Comparison of ENCODE assay signal across 22 cellular contexts in genomic region chr4:158376441-158376840, GRCh38.
DNase-seq lines count a peak whose midpoint lies in the region; ATAC-seq and TF ChIP-seq lines count a peak whose summit lies in the region.
"Had no signal": no experiment of that assay in that cellular context is flagged by ENCODE, and none has a peak within 500 bp of the region (broad histone marks: within the 10 kb centered on the region; RNA-seq: fewer than 3 reads in every experiment).

No MANE protein-coding gene starts in this region.

- H3K9me3 Mint-ChIP-seq in WTC11: peaks cover 5% of the 10 kb centered on the region
- H3K9me3 Mint-ChIP-seq in type B pancreatic cell: no peaks in the 10 kb centered on the region
- H3K9me3 Mint-ChIP-seq: CD4-positive, alpha-beta T cell had no signal

- DNase-seq in GM03348 (ENCODE audit: low spot score): peak; percentile 8
- DNase-seq in epithelial cell of esophagus (ENCODE audit: low read depth): peak; percentile 14
- peak; percentile 66 for DNase-seq in fibroblast of the aortic adventitia (ENCODE audit: low read depth)
- DNase-seq in SIG-M5 (lab: John Stamatoyannopoulos, UW): no peak
- no peak for DNase-seq in NCI-H2081 treated with DMSO at 0.1 percent for 48 hours (lab: John Stamatoyannopoulos, UW)
- no peak for DNase-seq in WTC11 (ENCODE audit: low spot score)
- DNase-seq in type B pancreatic cell (ENCODE audit: extremely low spot score, unreplicated experiment): no peak
- DNase-seq: 8988T; BE2C; CD4-positive, alpha-beta T cell; DMS153; GOT3; KG1; NCI-H1105; NCI-H2081; NCI-H2171 treated with DMSO at 0.1 percent for 48 hours; NCI-H524 treated with DMSO at 0.1 percent for 48 hours; NCI-H82; Peyer's patch; SJCRH30 had no signal

- POLR2A ChIA-PET in WTC11 (lab: Charles Lee): no interaction called here

- CTCF ChIA-PET in WTC11 (lab: Charles Lee): no interaction called here

- H3K4me1 Mint-ChIP-seq in WTC11 (no peaks in the 10 kb centered on the region), type B pancreatic cell (ENCODE audit: unreplicated experiment) (no peaks in the 10 kb centered on the region)

- H3K4me3 Mint-ChIP-seq in WTC11 (no peak overlapping the region), type B pancreatic cell (no peak overlapping the region)
- H3K4me3 Mint-ChIP-seq: CD4-positive, alpha-beta T cell had no signal

- no peaks in the 10 kb centered on the region for H3K79me2 ChIP-seq in ACC112 (ENCODE audit: control insufficient read depth, insufficient read depth, low read length, unreplicated experiment)

- H3K27me3 ChIP-seq in ACC112 (ENCODE audit: insufficient read depth, low read length): no peaks in the 10 kb centered on the region
- H3K27me3 ChIP-seq: BE2C, Peyer's patch, SJCRH30 had no signal

- H3K27ac ChIP-seq in ACC112 (ENCODE audit: low read depth, low read length): peak overlapping the region; percentile 29
- H3K27ac ChIP-seq: Peyer's patch, SJCRH30 had no signal

- H3K27ac Mint-ChIP-seq in WTC11 (no peak overlapping the region), type B pancreatic cell (no peak overlapping the region)
- H3K27ac Mint-ChIP-seq: CD4-positive, alpha-beta T cell had no signal

- H3K36me3 Mint-ChIP-seq in WTC11 (no peaks in the 10 kb centered on the region), type B pancreatic cell (no peaks in the 10 kb centered on the region)

- TF ChIP-seq CTCF in epithelial cell of esophagus (IDR thresholded peaks at IDR 0.05; ENCODE audit: insufficient read depth, low read depth, low read length, missing control alignments) (no peak), fibroblast of the aortic adventitia (IDR thresholded peaks at IDR 0.05; ENCODE audit: insufficient read depth, low read length) (no peak), WTC11 (IDR thresholded peaks at IDR 0.05) (no peak), type B pancreatic cell (conservative IDR thresholded peaks at IDR 0.05) (no peak)

- H3K4me3 ChIP-seq in ACC112 (ENCODE audit: low read depth, low read length): 0 out of 2 replicates have a peak overlapping the region, but pooled peaks have one; percentile 6
- H3K4me3 ChIP-seq in epithelial cell of esophagus (ENCODE audit: low read length): no peak overlapping the region
- no peak overlapping the region for H3K4me3 ChIP-seq in fibroblast of the aortic adventitia (ENCODE audit: low read depth, low read length)
- H3K4me3 ChIP-seq: Peyer's patch, SJCRH30 had no signal

- H3K4me1 ChIP-seq in ACC112 (ENCODE audit: control insufficient read depth, insufficient read depth, low read length, unreplicated experiment): peaks cover 37% of the 10 kb centered on the region
- H3K4me1 ChIP-seq: BE2C, Peyer's patch, SJCRH30 had no signal

- peak overlapping the region; percentile 5 for H2AFZ ChIP-seq in ACC112 (ENCODE audit: low read length, unreplicated experiment)

- H3K27me3 Mint-ChIP-seq in WTC11 (ENCODE audit: low read depth) (no peaks in the 10 kb centered on the region), type B pancreatic cell (no peaks in the 10 kb centered on the region)

- ATAC-seq in WTC11: no peak
- ATAC-seq: HCT116 had no signal

- no peaks in the 10 kb centered on the region for H3K36me3 ChIP-seq in ACC112 (ENCODE audit: insufficient read depth, low read length)
- H3K36me3 ChIP-seq: BE2C, Peyer's patch, SJCRH30 had no signal

TF ChIP-seq in WTC11, 78 proteins besides CTCF, POLR2A, EP300 and RAD21:
- TF ChIP-seq OVOL2 (CRISPR knock-in tag; IDR thresholded peaks at IDR 0.05; ENCODE audit: borderline replicate concordance) (no peak), ZNF219 (CRISPR knock-in tag; IDR thresholded peaks at IDR 0.05; ENCODE audit: borderline replicate concordance) (no peak), GRHL2 (CRISPR knock-in tag; IDR thresholded peaks at IDR 0.05; ENCODE audit: insufficient replicate concordance, severe bottlenecking) (no peak), ZNF423 (CRISPR knock-in tag; IDR thresholded peaks at IDR 0.05) (no peak), EMX1 (CRISPR knock-in tag; IDR thresholded peaks at IDR 0.05) (no peak), NFYB (CRISPR knock-in tag; conservative IDR thresholded peaks at IDR 0.05; ENCODE audit: low read depth) (no peak), SMAD4 (CRISPR knock-in tag; IDR thresholded peaks at IDR 0.05) (no peak), NFE2L1 (CRISPR knock-in tag; IDR thresholded peaks at IDR 0.05) (no peak), ZNF671 (CRISPR knock-in tag; IDR thresholded peaks at IDR 0.05) (no peak), ELF4 (CRISPR knock-in tag; IDR thresholded peaks at IDR 0.05; ENCODE audit: low read depth) (no peak), GABPB1 (CRISPR knock-in tag; IDR thresholded peaks at IDR 0.05) (no peak)

Comparison
In these comparisons a context has a peak if more than half of its experiments do, and no peak if none do; other contexts are left out.
1. DNase-seq: peak in GM03348 (single experiment), epithelial cell of esophagus (single experiment) and fibroblast of the aortic adventitia (single experiment); none in SIG-M5 (single experiment), NCI-H2081 treated with DMSO at 0.1 percent for 48 hours (single experiment), WTC11 (single experiment) and type B pancreatic cell (single experiment).